ENCODE assay signal across 22 cellular contexts in the genomic region with DNA sequence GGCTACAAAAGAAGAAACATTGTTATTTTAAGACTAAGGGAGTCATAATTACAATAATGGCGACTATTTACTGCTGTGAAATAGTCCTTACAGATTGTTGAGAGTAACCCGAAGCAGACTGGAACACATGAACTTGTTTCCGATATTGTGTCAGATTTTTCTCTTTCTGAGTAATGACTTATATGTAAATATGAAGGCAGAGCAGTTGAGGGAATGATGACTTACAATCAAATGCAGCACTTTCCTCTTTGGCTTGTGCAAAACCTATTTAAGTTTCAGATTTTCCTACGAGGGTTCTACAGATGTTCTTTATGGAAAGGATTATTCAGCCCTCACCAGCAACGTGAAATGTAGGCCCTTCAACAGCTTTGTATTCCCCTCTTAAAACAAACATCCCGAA.
"Had no signal": no experiment of that assay in that cellular context is flagged by ENCODE, and none has a peak within 500 bp of the region (broad histone marks: within the 10 kb centered on the region; RNA-seq: fewer than 3 reads in every experiment).

No MANE protein-coding gene starts in this region.

- H3K36me3 ChIP-seq: ovary, right lobe of liver, tibial nerve had no signal

- H3K4me3 ChIP-seq: heart left ventricle, ovary, right lobe of liver, tibial nerve had no signal

- ATAC-seq: esophagus mucosa; foreskin keratinocyte; heart left ventricle; left colon; naive thymus-derived CD4-positive, alpha-beta T cell; right lobe of liver; T-helper 17 cell had no signal

- H3K9me3 Mint-ChIP-seq: activated T-helper 2 cell treated with anti-CD3 and anti-CD28 coated beads, Interferon-gamma antibody, Interleukin-2, Interleukin-4, amounts not matched to agents 10 μg/mL and 5 μg/mL and 100 μg/mL, durations not matched to agents 14 hours and 24 hours and 36 hours; central memory CD8-positive, alpha-beta T cell; dendritic cell treated with granulocyte-macrophage colony-stimulating factor and Interleukin-4, amounts not matched to agents 40 ng/mL and 50 ng/mL, for 4 days; immature natural killer cell; mesothelial cell of epicardium; naive thymus-derived CD4-positive, alpha-beta T cell had no signal

- H3K27me3 Mint-ChIP-seq: central memory CD8-positive, alpha-beta T cell; dendritic cell treated with granulocyte-macrophage colony-stimulating factor and Interleukin-4, amounts not matched to agents 40 ng/mL and 50 ng/mL, for 4 days; naive thymus-derived CD4-positive, alpha-beta T cell; progenitor cell of endocrine pancreas; T-helper 17 cell had no signal

- H3K27ac Mint-ChIP-seq: activated T-helper 2 cell treated with anti-CD3 and anti-CD28 coated beads, Interferon-gamma antibody, Interleukin-2, Interleukin-4, amounts not matched to agents 10 μg/mL and 5 μg/mL and 100 μg/mL, durations not matched to agents 14 hours and 24 hours and 36 hours; dendritic cell treated with granulocyte-macrophage colony-stimulating factor and Interleukin-4, amounts not matched to agents 40 ng/mL and 50 ng/mL, for 4 days; endodermal cell; immature natural killer cell; mesothelial cell of epicardium; progenitor cell of endocrine pancreas had no signal

- H3K9ac ChIP-seq: SK-N-SH had no signal

- H3K9me3 ChIP-seq: heart left ventricle, ovary, right lobe of liver, SK-N-SH, tibial nerve had no signal

- H3K4me1 ChIP-seq: foreskin keratinocyte had no signal

- H3K4me3 Mint-ChIP-seq: central memory CD8-positive, alpha-beta T cell; dendritic cell treated with granulocyte-macrophage colony-stimulating factor and Interleukin-4, amounts not matched to agents 40 ng/mL and 50 ng/mL, for 4 days; endodermal cell; immature natural killer cell; mesothelial cell of epicardium; naive thymus-derived CD4-positive, alpha-beta T cell; T-helper 17 cell had no signal

- H3K4me2 ChIP-seq: SK-N-SH had no signal

- DNase-seq: anterior cingulate cortex; endodermal cell; foreskin keratinocyte; heart left ventricle; hypothalamus; immature natural killer cell; kidney; left colon; naive thymus-derived CD4-positive, alpha-beta T cell; ovary; right lobe of liver; SK-N-SH; stimulated activated CD4-positive, alpha-beta T cell treated with anti-CD3 and anti-CD28 coated beads, Interleukin-4, amount 100 ng/mL, for 1 hour; SW 1271; T-helper 17 cell had no signal

- H3K27ac ChIP-seq: foreskin keratinocyte, heart left ventricle, ovary, right lobe of liver, tibial nerve had no signal

- H3K4me1 Mint-ChIP-seq: central memory CD8-positive, alpha-beta T cell; immature natural killer cell had no signal

- H3K27me3 ChIP-seq: foreskin keratinocyte, heart left ventricle, ovary, right lobe of liver, tibial nerve had no signal
